In genomic region chr2:176278927-176279326, GRCh38 we compare ENCODE assay signal across 28 cellular contexts.
"Had no signal": no experiment of that assay in that cellular context is flagged by ENCODE, and none has a peak within 500 bp of the region (broad histone marks: within the 10 kb centered on the region; RNA-seq: fewer than 3 reads in every experiment).

No MANE protein-coding gene starts in this region.

- H3K4me1 ChIP-seq: neural progenitor cell, parathyroid adenoma, right lobe of liver, testis, upper lobe of left lung had no signal

- H3K27me3 ChIP-seq: neural progenitor cell, neutrophil, right lobe of liver, stomach, testis, thyroid gland, transverse colon, upper lobe of left lung, vagina had no signal

- H3K4me3 ChIP-seq: left ventricle myocardium inferior, lung, neural progenitor cell, psoas muscle, right lobe of liver, smooth muscle cell, stomach, testis, thyroid gland, transverse colon, upper lobe of left lung, vagina had no signal

- DNase-seq: hypothalamus; immature natural killer cell; islet precursor cell; left ventricle myocardium inferior; mesendoderm; naive B cell; natural killer cell; nephron progenitor cell; occipital lobe; psoas muscle; right lobe of liver; stimulated activated CD4-positive, alpha-beta T cell treated with anti-CD3 and anti-CD28 coated beads, Interleukin-1b, Interleukin-23, amount 100 ng/mL, for 48 hours; stimulated activated CD4-positive, alpha-beta T cell treated with anti-CD3 and anti-CD28 coated beads, Interleukin-2, amount 100 ng/mL, for 48 hours; stimulated activated CD4-positive, alpha-beta T cell treated with anti-CD3 and anti-CD28 coated beads, Interleukin-4, amount 100 ng/mL, for 4 hours; stimulated activated CD8-positive, alpha-beta memory T cell treated with anti-CD3 and anti-CD28 coated beads, Interleukin-4, amount 100 ng/mL, for 48 hours; stimulated activated naive CD4-positive, alpha-beta T cell treated with Interleukin-2 at 50 U/mL for 16 hours; stomach; testis; thyroid gland; transverse colon; upper lobe of left lung had no signal

- ATAC-seq: natural killer cell; psoas muscle; right lobe of liver; stimulated activated memory B cell treated with anti-CD40 and anti-IgM and Interleukin-4, amounts not matched to agents 10 μg/mL and 1 μg/mL and 100 μg/mL, for 72 hours had no signal

- H3K27ac ChIP-seq: left ventricle myocardium inferior, neural progenitor cell, neutrophil, parathyroid adenoma, psoas muscle, right lobe of liver, stomach, testis, thyroid gland, transverse colon, upper lobe of left lung, vagina had no signal

- H3K36me3 ChIP-seq: left ventricle myocardium inferior, neural progenitor cell, neutrophil, right lobe of liver, stomach, thyroid gland, transverse colon, upper lobe of left lung, vagina had no signal

- H3K9me3 ChIP-seq: left ventricle myocardium inferior, neutrophil, psoas muscle, right lobe of liver, stomach, testis, thyroid gland, transverse colon, upper lobe of left lung, vagina had no signal
